In genomic region chr13:80586356-80586755, GRCh38 we compare ENCODE assay signal across 2 cellular contexts.
TF ChIP-seq lines count a peak whose summit lies in the region.

No MANE protein-coding gene starts in this region.

TF ChIP-seq in GM12878, 131 proteins besides CTCF, POLR2A, EP300 and RAD21 (continued from another document):
- TF ChIP-seq, protein P1, sequence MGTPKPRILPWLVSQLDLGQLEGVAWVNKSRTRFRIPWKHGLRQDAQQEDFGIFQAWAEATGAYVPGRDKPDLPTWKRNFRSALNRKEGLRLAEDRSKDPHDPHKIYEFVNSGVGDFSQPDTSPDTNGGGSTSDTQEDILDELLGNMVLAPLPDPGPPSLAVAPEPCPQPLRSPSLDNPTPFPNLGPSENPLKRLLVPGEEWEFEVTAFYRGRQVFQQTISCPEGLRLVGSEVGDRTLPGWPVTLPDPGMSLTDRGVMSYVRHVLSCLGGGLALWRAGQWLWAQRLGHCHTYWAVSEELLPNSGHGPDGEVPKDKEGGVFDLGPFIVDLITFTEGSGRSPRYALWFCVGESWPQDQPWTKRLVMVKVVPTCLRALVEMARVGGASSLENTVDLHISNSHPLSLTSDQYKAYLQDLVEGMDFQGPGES (IDR thresholded peaks at IDR 0.05): no peak
- no peak for TF ChIP-seq ETV6 (conservative IDR thresholded peaks at IDR 0.05 in 1 of 2, IDR thresholded peaks at IDR 0.05 in 1 of 2; ENCODE audit: borderline replicate concordance in 1 of 2, low read depth in 1 of 2)
- TF ChIP-seq MTA3 (IDR thresholded peaks at IDR 0.05; ENCODE audit: borderline replicate concordance, low read length): no peak
- no peak for TF ChIP-seq ATF7 (IDR thresholded peaks at IDR 0.05; ENCODE audit: low read depth)
- no peak for TF ChIP-seq ZBTB33 (IDR thresholded peaks at IDR 0.05)
- no peak for TF ChIP-seq RELA (IDR thresholded peaks at IDR 0.05; ENCODE audit: borderline replicate concordance, partially characterized antibody)
- TF ChIP-seq E2F8 (IDR thresholded peaks at IDR 0.05; ENCODE audit: low read depth, partially characterized antibody): no peak
- TF ChIP-seq NRF1 (conservative IDR thresholded peaks at IDR 0.05; ENCODE audit: low read depth, low read length): no peak
- no peak for TF ChIP-seq SREBF2 (IDR thresholded peaks at IDR 0.05; ENCODE audit: low read length)
- no peak for TF ChIP-seq CHD4 (IDR thresholded peaks at IDR 0.05)
- no peak for TF ChIP-seq KAT2A (conservative IDR thresholded peaks at IDR 0.05; ENCODE audit: control insufficient read depth, low read depth, low read length)
- no peak for TF ChIP-seq TCF12 (IDR thresholded peaks at IDR 0.05; ENCODE audit: low read depth, low read length)
- TF ChIP-seq NFXL1 (IDR thresholded peaks at IDR 0.05; ENCODE audit: borderline replicate concordance): no peak

TF ChIP-seq in WTC11, 78 proteins besides CTCF, POLR2A, EP300 and RAD21 (continued from another document):
- TF ChIP-seq, protein P2, sequence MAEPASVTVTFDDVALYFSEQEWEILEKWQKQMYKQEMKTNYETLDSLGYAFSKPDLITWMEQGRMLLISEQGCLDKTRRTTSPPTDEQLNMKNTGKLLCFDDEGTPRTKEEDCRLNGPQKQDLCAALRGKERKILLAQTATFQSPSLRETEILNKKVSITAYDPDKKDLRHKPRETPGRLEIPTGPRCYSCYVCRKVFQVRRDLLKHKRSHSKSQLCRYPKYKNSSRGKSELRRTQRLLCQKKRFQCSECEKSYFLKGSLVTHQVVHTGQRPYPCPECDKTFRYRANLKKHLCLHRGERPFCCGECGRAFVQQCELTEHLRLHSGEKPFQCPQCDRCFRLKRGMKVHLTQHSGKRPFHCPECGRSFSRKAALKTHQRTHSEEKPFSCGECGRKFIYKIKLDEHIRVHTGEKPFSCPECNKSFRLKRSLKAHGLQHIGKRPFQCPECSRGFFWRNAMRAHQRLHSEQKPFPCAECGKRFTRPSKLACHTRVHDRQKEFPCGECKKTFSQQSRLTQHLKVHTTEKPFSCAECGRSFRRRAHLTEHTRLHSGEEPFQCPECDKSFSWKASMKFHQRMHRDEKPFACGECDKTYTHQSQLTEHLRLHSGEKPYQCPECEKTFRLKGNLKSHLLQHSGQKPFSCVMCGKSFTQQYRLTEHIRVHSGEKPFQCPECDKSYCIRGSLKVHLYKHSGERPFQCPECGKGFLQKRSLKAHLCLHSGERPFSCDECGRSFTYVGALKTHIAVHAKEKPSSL (CRISPR knock-in tag; conservative IDR thresholded peaks at IDR 0.05): no peak
- TF ChIP-seq AFF4 (CRISPR knock-in tag; IDR thresholded peaks at IDR 0.05; ENCODE audit: borderline replicate concordance): no peak
- TF ChIP-seq ZNF671 (CRISPR knock-in tag; IDR thresholded peaks at IDR 0.05): no peak
- TF ChIP-seq STAT6 (CRISPR knock-in tag; conservative IDR thresholded peaks at IDR 0.05; ENCODE audit: low read depth): no peak
- no peak for TF ChIP-seq IRF2 (CRISPR knock-in tag; IDR thresholded peaks at IDR 0.05; ENCODE audit: borderline replicate concordance, low read depth)
- no peak for TF ChIP-seq PREB (CRISPR knock-in tag; IDR thresholded peaks at IDR 0.05; ENCODE audit: borderline replicate concordance)
- no peak for TF ChIP-seq MYBL2 (CRISPR knock-in tag; IDR thresholded peaks at IDR 0.05)
- TF ChIP-seq GABPB1 (CRISPR knock-in tag; IDR thresholded peaks at IDR 0.05): no peak
- TF ChIP-seq TCF7 (CRISPR knock-in tag; IDR thresholded peaks at IDR 0.05; ENCODE audit: low read depth): no peak
